In genomic region chr16:63512910-63513309, GRCh38 we compare ENCODE assay signal across 34 cellular contexts.
"Had no signal": no experiment of that assay in that cellular context is flagged by ENCODE, and none has a peak within 500 bp of the region (broad histone marks: within the 10 kb centered on the region; RNA-seq: fewer than 3 reads in every experiment).

No MANE protein-coding gene starts in this region.

- ATAC-seq: activated CD8-positive, alpha-beta T cell treated with anti-CD3 and anti-CD28 coated beads for 36 hours; activated naive CD4-positive, alpha-beta T cell treated with anti-CD3 and anti-CD28 coated beads, Interleukin-2, amount 50 U/mL, for 72 hours; activated T-cell treated with anti-CD3 and anti-CD28 coated beads, Interleukin-2, amount 50 U/mL, for 4 hours; activated T-cell treated with anti-CD3 and anti-CD28 coated beads, Interleukin-2, amount 50 U/mL, for 72 hours; activated T-helper 17 cell treated with anti-CD3 and anti-CD28 coated beads, Interleukin-2, amount 50 U/mL, for 72 hours; body of pancreas had no signal

- H3K4me3 ChIP-seq: adrenal gland, body of pancreas, breast epithelium had no signal

- H3K36me3 ChIP-seq: adrenal gland, brain microvascular endothelial cell had no signal

- H3K27ac ChIP-seq: adrenal gland, body of pancreas, brain microvascular endothelial cell, breast epithelium, VCaP had no signal

- FAIRE-seq: astrocyte had no signal

- H3K27me3 ChIP-seq: adrenal gland, body of pancreas, brain microvascular endothelial cell, breast epithelium had no signal

- H3K4me1 ChIP-seq: adrenal gland, body of pancreas, breast epithelium had no signal

- H3K9me3 ChIP-seq: adrenal gland, body of pancreas, breast epithelium had no signal

- DNase-seq: activated B cell treated with CpG ODN at 0.5 μM for 24 hours; activated CD4-positive, alpha-beta memory T cell treated with anti-CD3 and anti-CD28 coated beads for 36 hours; activated CD4-positive, alpha-beta T cell treated with anti-CD3 and anti-CD28 coated beads for 4 hours; activated CD4-positive, alpha-beta T cell treated with anti-CD3 and anti-CD28 coated beads, Interleukin-2, amount 10 ng/mL, durations not matched to agents 24 days and 14 days; activated CD4-positive, alpha-beta T cell treated with anti-CD3 and anti-CD28 coated beads, Interleukin-2, amount 50 U/mL, for 1 hour; activated CD4-positive, alpha-beta T cell treated with anti-CD3 and anti-CD28 coated beads, Interleukin-2, amount 50 U/mL, for 4 hours; activated CD4-positive, CD25-positive, alpha-beta regulatory T cell treated with anti-CD3 and anti-CD28 coated beads, Interleukin-2, amount 50 U/mL, for 72 hours; activated CD8-positive, alpha-beta memory T cell treated with anti-CD3 and anti-CD28 coated beads, Interleukin-2, amount 50 U/mL, for 4 hours; activated CD8-positive, alpha-beta T cell treated with anti-CD3 and anti-CD28 coated beads for 36 hours; activated effector memory CD4-positive, alpha-beta T cell treated with anti-CD3 and anti-CD28 coated beads, Interleukin-2, amount 50 U/mL, for 16 hours; activated gamma-delta T cell treated with Interleukin-2 at 50 U/mL for 16 hours; activated naive CD4-positive, alpha-beta T cell; activated naive CD4-positive, alpha-beta T cell treated with anti-CD3 and anti-CD28 coated beads for 36 hours; activated naive CD4-positive, alpha-beta T cell treated with anti-CD3 and anti-CD28 coated beads, Interleukin-2, amount 50 U/mL, for 16 hours; activated naive CD8-positive, alpha-beta T cell treated with anti-CD3 and anti-CD28 coated beads for 36 hours; activated T-cell treated with anti-CD3 and anti-CD28 coated beads for 4 hours; activated T-cell treated with anti-CD3 and anti-CD28 coated beads, Interleukin-2, amount 50 U/mL, for 1 hour; activated T-cell treated with anti-CD3 and anti-CD28 coated beads, Interleukin-2, amount 50 U/mL, for 4 hours; activated T-cell treated with anti-CD3 and anti-CD28 coated beads, Interleukin-2, amount 50 U/mL, for 72 hours; adrenal gland; amniotic stem cell; aorta; body of pancreas; brain microvascular endothelial cell; caudate nucleus; cerebellar nuclear complex; T-helper 1 cell; T-helper 2 cell; T-helper 9 cell had no signal
